ENCODE assay signal across 5 cellular contexts in the genomic region with DNA sequence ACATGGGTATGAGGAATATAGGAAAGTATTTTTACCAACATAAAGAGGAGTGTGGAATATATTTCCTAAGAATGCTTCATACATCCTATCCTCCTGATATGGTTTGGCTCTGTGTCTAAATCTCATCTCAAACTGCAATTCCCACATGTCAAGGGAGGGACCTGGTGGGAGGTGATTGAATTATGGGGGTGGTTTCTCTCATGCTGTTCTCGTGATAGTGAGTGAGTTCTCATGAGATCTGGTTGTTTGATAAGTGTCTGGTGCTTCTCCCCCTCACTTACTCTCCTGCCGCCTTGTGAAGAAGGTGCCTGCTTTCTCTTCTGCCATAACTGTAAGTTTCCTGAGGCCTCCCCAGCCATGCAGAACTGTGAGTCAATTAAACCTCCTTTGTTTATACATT.
DNase-seq lines count a peak whose midpoint lies in the region; ATAC-seq, FAIRE-seq and TF ChIP-seq lines count a peak whose summit lies in the region.
"Not testable (repeated sequence)": the region's sequence is repeated elsewhere in the genome, so short reads cannot be mapped to it uniquely, and the experiment has no call there.

No MANE protein-coding gene starts in this region.

- not testable (repeated sequence) for H4K20me1 ChIP-seq in K562 (replicated peaks; ENCODE audit: control insufficient read depth, insufficient read depth, low read length)

- H4K91ac ChIP-seq in mesenchymal stem cell (ENCODE audit: low read length) = not testable (repeated sequence)

- not testable (repeated sequence) for H3K4ac ChIP-seq in mesenchymal stem cell (ENCODE audit: low read depth in 1 of 2, low read length in 2 of 2)

- not testable (repeated sequence) for TF ChIP-seq POLR2A in K562 (conservative IDR thresholded peaks at IDR 0.05)

- H3K27me3 Mint-ChIP-seq in stimulated activated memory B cell treated with anti-CD40 and anti-IgM and Interleukin-4, amounts not matched to agents 10 μg/mL and 1 μg/mL and 100 μg/mL, for 72 hours = not testable (repeated sequence)

- H3K36me3 Mint-ChIP-seq in stimulated activated memory B cell treated with anti-CD40 and anti-IgM and Interleukin-4, amounts not matched to agents 10 μg/mL and 1 μg/mL and 100 μg/mL, for 72 hours = not testable (repeated sequence)

- BruUV-seq in K562 (replicated peaks; lab: Mats Ljungman, UMichigan) = not testable (repeated sequence)

- ATAC-seq in K562; stimulated activated memory B cell treated with anti-CD40 and anti-IgM and Interleukin-4, amounts not matched to agents 10 μg/mL and 1 μg/mL and 100 μg/mL, for 72 hours: not testable (repeated sequence)

- not testable (repeated sequence) for H3K4me1 ChIP-seq in K562 (replicated peaks in 1 of 2; ENCODE audit: control insufficient read depth in 2 of 2, insufficient read depth in 2 of 2, low read length in 2 of 2); mesenchymal stem cell (ENCODE audit: control insufficient read depth, insufficient read depth, low read depth, low read length)

- CTCF ChIA-PET in K562 (lab: Yijun Ruan, JAX; ENCODE audit: low intra/inter-chr PET ratio) = not testable (repeated sequence)

- H2BK15ac ChIP-seq in mesenchymal stem cell (ENCODE audit: low read depth, poor library complexity, severe bottlenecking) = not testable (repeated sequence)

- H3K9me3 ChIP-seq in K562 (replicated peaks; ENCODE audit: control insufficient read depth, insufficient read depth, low read depth, low read length); mesenchymal stem cell (ENCODE audit: control insufficient read depth, low read length): not testable (repeated sequence)

- H2AK5ac ChIP-seq in mesenchymal stem cell (ENCODE audit: low read length, severe bottlenecking) = not testable (repeated sequence)

- not testable (repeated sequence) for H3K27ac ChIP-seq in K562 (ENCODE audit: extremely low read depth, low read depth, low read length); mesenchymal stem cell (ENCODE audit: low read length, poor library complexity, severe bottlenecking)

- TF ChIP-seq RAD21 in K562 (CRISPR knock-in tag; conservative IDR thresholded peaks at IDR 0.05 in 1 of 2, IDR thresholded peaks at IDR 0.05 in 1 of 2) = not testable (repeated sequence)

- not testable (repeated sequence) for H3K4me2 ChIP-seq in K562 (ENCODE audit: insufficient read depth, low read length); mesenchymal stem cell (ENCODE audit: low read length, poor library complexity, severe bottlenecking)

- H2AFZ ChIP-seq in K562 (ENCODE audit: low read depth, low read length); mesenchymal stem cell (ENCODE audit: low read depth, low read length): not testable (repeated sequence)

- peaks cover 39% of the 10 kb centered on the region for H3K4me1 Mint-ChIP-seq in stimulated activated memory B cell treated with anti-CD40 and anti-IgM and Interleukin-4, amounts not matched to agents 10 μg/mL and 1 μg/mL and 100 μg/mL, for 72 hours

- FAIRE-seq in K562 (lab: Jason Lieb, UNC) = not testable (repeated sequence)

- H3K9me3 Mint-ChIP-seq in stimulated activated memory B cell treated with anti-CD40 and anti-IgM and Interleukin-4, amounts not matched to agents 10 μg/mL and 1 μg/mL and 100 μg/mL, for 72 hours = not testable (repeated sequence)

- WGBS in K562 (ENCODE audit: insufficient coverage, low coverage, missing lambda C conversion rate) = 0% methylated on average over 2 of the region's 2 CpGs
- WGBS in mesenchymal stem cell = no CpG with 5 or more reads among the region's 2 CpGs

- H3K9ac ChIP-seq in K562 (ENCODE audit: insufficient read depth in 1 of 2, low read depth in 2 of 2, low read length in 2 of 2) = not testable (repeated sequence)
- H3K9ac ChIP-seq in mesenchymal stem cell (ENCODE audit: low read length) = peak overlapping the region; percentile 25

- H3K14ac ChIP-seq in mesenchymal stem cell (ENCODE audit: low read length in 2 of 2) = not testable (repeated sequence)

- not testable (repeated sequence) for H3K23ac ChIP-seq in mesenchymal stem cell (ENCODE audit: low read length in 2 of 2)

- H2BK5ac ChIP-seq in mesenchymal stem cell (ENCODE audit: low read depth, low read length, poor library complexity, severe bottlenecking) = not testable (repeated sequence)

- H3K79me1 ChIP-seq in mesenchymal stem cell (replicated peaks; ENCODE audit: low read length, poor library complexity, severe bottlenecking) = not testable (repeated sequence)

- in situ Hi-C loops in K562 (cut with MboI) = not testable (repeated sequence)

- not testable (repeated sequence) for H2BK12ac ChIP-seq in mesenchymal stem cell (ENCODE audit: low read length in 2 of 2)

- DNase-seq in SK-N-DZ (ENCODE audit: low spot score) = peak; percentile 56
- DNase-seq in K562 (ENCODE audit: extremely low read depth in 1 of 4, low spot score in 3 of 4); mesenchymal stem cell: not testable (repeated sequence)
- peak; percentile 55 for DNase-seq in putamen (ENCODE audit: low spot score)

- not testable (repeated sequence) for H3K79me2 ChIP-seq in K562 (ENCODE audit: control insufficient read depth, insufficient read depth, low read length)

- intact Hi-C loops in K562 (cut with micrococcal nuclease) = not testable (repeated sequence)

- not testable (repeated sequence) for H2BK120ac ChIP-seq in mesenchymal stem cell (ENCODE audit: low read depth, low read length)

- not testable (repeated sequence) for H3K36me3 ChIP-seq in K562 (ENCODE audit: control insufficient read depth, insufficient read depth, low read length); mesenchymal stem cell (ENCODE audit: control insufficient read depth in 1 of 2, insufficient read depth in 2 of 2, low read depth in 1 of 2, low read length in 2 of 2)

- TF ChIP-seq CTCF in K562 (IDR thresholded peaks at IDR 0.05 in 2 of 3, conservative IDR thresholded peaks at IDR 0.05 in 1 of 3; ENCODE audit: insufficient read depth in 2 of 3, low read depth in 1 of 3, low read length in 3 of 3) = not testable (repeated sequence)

- POLR2A ChIA-PET in K562 (lab: Yijun Ruan, JAX) = not testable (repeated sequence)

- peak overlapping the region; percentile 86 for H3K27ac Mint-ChIP-seq in stimulated activated memory B cell treated with anti-CD40 and anti-IgM and Interleukin-4, amounts not matched to agents 10 μg/mL and 1 μg/mL and 100 μg/mL, for 72 hours

- not testable (repeated sequence) for TF ChIP-seq EP300 in K562 (IDR thresholded peaks at IDR 0.05; ENCODE audit: low read length)

- H3K4me3 ChIP-seq in K562; mesenchymal stem cell (ENCODE audit: insufficient read depth in 1 of 2, low read depth in 1 of 2, low read length in 2 of 2): not testable (repeated sequence)

- not testable (repeated sequence) for H4K8ac ChIP-seq in mesenchymal stem cell (ENCODE audit: low read length)

- not testable (repeated sequence) for H3K9me1 ChIP-seq in K562 (ENCODE audit: control insufficient read depth, insufficient read depth, low read length)

- H3K18ac ChIP-seq in mesenchymal stem cell (ENCODE audit: low read depth in 1 of 2, low read length in 2 of 2) = not testable (repeated sequence)

- not testable (repeated sequence) for H3K27me3 ChIP-seq in K562 (ENCODE audit: control insufficient read depth in 2 of 2, insufficient read depth in 2 of 2, low read length in 2 of 2); mesenchymal stem cell (ENCODE audit: control insufficient read depth in 1 of 2, insufficient read depth in 1 of 2, low read length in 2 of 2)

- H3K4me3 Mint-ChIP-seq in stimulated activated memory B cell treated with anti-CD40 and anti-IgM and Interleukin-4, amounts not matched to agents 10 μg/mL and 1 μg/mL and 100 μg/mL, for 72 hours = not testable (repeated sequence)

TF ChIP-seq in K562, 482 proteins besides CTCF, POLR2A, EP300 and RAD21:
- TF ChIP-seq ZNF766 (CRISPR knock-in tag; conservative IDR thresholded peaks at IDR 0.05) = 0 out of 2 replicates have a peak, but pooled peaks have one; percentile 35
